9 cellular contexts compared by ENCODE assay signal in genomic region chr2:38621018-38621417, GRCh38. TPM values are rescaled to one million over a fixed set of nuclear protein-coding genes. Genes with fewer than 3 reads are reported as not detected.
"Had no signal": no experiment of that assay in that cellular context is flagged by ENCODE, and none has a peak within 500 bp of the region (broad histone marks: within the 10 kb centered on the region; RNA-seq: fewer than 3 reads in every experiment).

No MANE protein-coding gene starts in this region.

- H3K27ac Mint-ChIP-seq: GM23338, IgD-negative memory B cell had no signal

- H3K36me3 ChIP-seq: HAP-1 had no signal

- H3K4me3 ChIP-seq: GM23338, HAP-1 had no signal

- H3K4me1 ChIP-seq: HAP-1 had no signal

- H3K9me3 Mint-ChIP-seq: GM23338 had no signal

- H3K4me3 Mint-ChIP-seq: GM23338, IgD-negative memory B cell had no signal

- DNase-seq: H7, Kasumi-1, KG1 had no signal

- FAIRE-seq: HTR-8/SVneo had no signal

- H3K4me2 ChIP-seq: GM23338 had no signal

- H3K9me3 ChIP-seq: HAP-1 had no signal

- ATAC-seq: GM23338, HCT116 had no signal

- H2AFZ ChIP-seq: GM23338 had no signal

RNA-seq across cellular contexts. Expression of gene GALM, which starts 44.9 kb away (rescaled TPM):
- total RNA-seq: H4 had no signal
